9 cellular contexts compared by ENCODE assay signal in the genomic region with DNA sequence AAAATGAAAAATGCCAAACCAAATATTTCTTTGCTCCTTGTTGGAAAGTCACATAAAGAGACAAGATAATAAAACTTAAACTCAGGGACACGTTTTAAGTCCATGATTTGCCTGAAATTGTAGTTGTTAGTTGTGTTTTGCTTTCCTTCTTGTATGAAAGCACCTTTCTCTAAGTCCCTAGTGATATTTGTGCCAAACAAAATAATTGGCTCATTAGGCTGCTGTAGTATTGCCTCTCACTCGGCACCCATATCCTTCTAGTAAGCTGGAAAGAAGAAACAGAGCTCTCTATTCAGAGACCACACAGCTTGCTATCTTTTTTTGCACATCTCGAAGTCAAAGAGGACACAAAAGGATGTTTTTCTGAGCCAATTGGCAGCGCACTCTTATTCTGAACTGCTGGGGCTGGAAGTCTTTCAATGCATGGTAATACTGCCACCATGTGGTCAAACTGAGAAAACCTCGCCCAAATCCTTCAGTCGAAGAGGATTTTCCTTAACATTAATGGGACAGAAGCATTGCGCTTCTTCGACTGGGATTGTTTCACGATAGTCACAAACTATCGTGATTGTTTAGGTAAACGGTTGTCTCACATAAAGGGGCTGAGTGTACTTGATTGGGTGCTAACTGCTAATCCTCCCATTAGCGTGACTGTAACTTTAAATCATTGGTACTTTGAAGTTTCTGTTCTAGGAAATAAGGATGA.
DNase-seq lines count a peak whose midpoint lies in the region; ATAC-seq lines count a peak whose summit lies in the region.
"Had no signal": no experiment of that assay in that cellular context is flagged by ENCODE, and none has a peak within 500 bp of the region (broad histone marks: within the 10 kb centered on the region; RNA-seq: fewer than 3 reads in every experiment).

No MANE protein-coding gene starts in this region.

- H3K27me3 Mint-ChIP-seq in activated CD4-positive, alpha-beta memory T cell treated with anti-CD3 and anti-CD28 coated beads, Interleukin-2, amount 10 ng/mL, durations not matched to agents 7 days and 5 days, result peaks cover 2% of the 10 kb centered on the region
- peaks cover 11 to 19% of the 10 kb centered on the region in 2 donors for H3K27me3 Mint-ChIP-seq in stimulated activated naive B cell treated with anti-CD40 and anti-IgM and Interleukin-4, amounts not matched to agents 10 μg/mL and 1 μg/mL and 100 μg/mL, for 72 hours

- CTCF ChIA-PET in activated CD4-positive, alpha-beta memory T cell treated with anti-CD3 and anti-CD28 coated beads, Interleukin-2, amount 10 ng/mL, durations not matched to agents 7 days and 5 days (lab: Charles Lee), result interaction anchor here (1.0 to 2.3 kb wide), 2 partner anchors 28 to 1044 kb away, joined by 4 to 7 read pairs; no protein-coding TSS in a partner anchor

- peak overlapping the region; percentile 35 for H3K4me3 ChIP-seq in endocrine pancreas (ENCODE audit: control insufficient read depth, insufficient read depth, low read length)

- H3K9ac ChIP-seq in endocrine pancreas (ENCODE audit: control insufficient read depth, insufficient read depth, low read length), result peak overlapping the region; percentile 1

- no peaks in the 10 kb centered on the region for H3K27me3 ChIP-seq in endocrine pancreas (ENCODE audit: control insufficient read depth, insufficient read depth, low read length)

- peak; percentile 53 for DNase-seq in COLO668 (lab: John Stamatoyannopoulos, UW; ENCODE audit: unreplicated experiment)
- peak; percentile 76 for DNase-seq in NCI-H748 treated with DMSO at 0.1 percent for 48 hours (lab: John Stamatoyannopoulos, UW)
- peak; percentile 42 for DNase-seq in activated CD4-positive, alpha-beta memory T cell treated with anti-CD3 and anti-CD28 coated beads, Interleukin-2, amount 10 ng/mL, durations not matched to agents 7 days and 5 days
- peak; percentile 84 for DNase-seq in middle frontal gyrus (ENCODE audit: extremely low spot score, low spot score)
- DNase-seq in stimulated activated naive B cell treated with anti-CD40 and anti-IgM and Interleukin-4, amounts not matched to agents 10 μg/mL and 1 μg/mL and 100 μg/mL, for 72 hours, result peak; percentile 6

- no peaks in the 10 kb centered on the region for H3K4me1 ChIP-seq in endocrine pancreas (ENCODE audit: control insufficient read depth, insufficient read depth, low read length)

- H3K27ac Mint-ChIP-seq in activated CD4-positive, alpha-beta memory T cell treated with anti-CD3 and anti-CD28 coated beads, Interleukin-2, amount 10 ng/mL, durations not matched to agents 7 days and 5 days, result no peak overlapping the region
- no peak overlapping the region for H3K27ac Mint-ChIP-seq in stimulated activated naive B cell treated with anti-CD40 and anti-IgM and Interleukin-4, amounts not matched to agents 10 μg/mL and 1 μg/mL and 100 μg/mL, for 72 hours
- H3K27ac Mint-ChIP-seq: activated naive CD8-positive, alpha-beta T cell had no signal

- no peaks in the 10 kb centered on the region for H3K9me3 Mint-ChIP-seq in activated CD4-positive, alpha-beta memory T cell treated with anti-CD3 and anti-CD28 coated beads, Interleukin-2, amount 10 ng/mL, durations not matched to agents 7 days and 5 days
- no peaks in the 10 kb centered on the region for H3K9me3 Mint-ChIP-seq in stimulated activated naive B cell treated with anti-CD40 and anti-IgM and Interleukin-4, amounts not matched to agents 10 μg/mL and 1 μg/mL and 100 μg/mL, for 72 hours

- no peak overlapping the region for H3K4me3 Mint-ChIP-seq in activated CD4-positive, alpha-beta memory T cell treated with anti-CD3 and anti-CD28 coated beads, Interleukin-2, amount 10 ng/mL, durations not matched to agents 7 days and 5 days
- no peak overlapping the region for H3K4me3 Mint-ChIP-seq in stimulated activated naive B cell treated with anti-CD40 and anti-IgM and Interleukin-4, amounts not matched to agents 10 μg/mL and 1 μg/mL and 100 μg/mL, for 72 hours
- H3K4me3 Mint-ChIP-seq: activated naive CD8-positive, alpha-beta T cell had no signal

- H3K36me3 Mint-ChIP-seq in activated CD4-positive, alpha-beta memory T cell treated with anti-CD3 and anti-CD28 coated beads, Interleukin-2, amount 10 ng/mL, durations not matched to agents 7 days and 5 days (ENCODE audit: low read depth), result no peaks in the 10 kb centered on the region
- H3K36me3 Mint-ChIP-seq in stimulated activated naive B cell treated with anti-CD40 and anti-IgM and Interleukin-4, amounts not matched to agents 10 μg/mL and 1 μg/mL and 100 μg/mL, for 72 hours, result no peaks in the 10 kb centered on the region
- H3K36me3 Mint-ChIP-seq: activated naive CD8-positive, alpha-beta T cell had no signal

- peaks cover 3% of the 10 kb centered on the region for H3K4me1 Mint-ChIP-seq in activated CD4-positive, alpha-beta memory T cell treated with anti-CD3 and anti-CD28 coated beads, Interleukin-2, amount 10 ng/mL, durations not matched to agents 7 days and 5 days
- peaks cover 5 to 6% of the 10 kb centered on the region in 2 donors for H3K4me1 Mint-ChIP-seq in stimulated activated naive B cell treated with anti-CD40 and anti-IgM and Interleukin-4, amounts not matched to agents 10 μg/mL and 1 μg/mL and 100 μg/mL, for 72 hours

- POLR2A ChIA-PET in activated CD4-positive, alpha-beta memory T cell treated with anti-CD3 and anti-CD28 coated beads, Interleukin-2, amount 10 ng/mL, durations not matched to agents 7 days and 5 days (lab: Charles Lee), result interaction anchor here (1.1 kb wide), 1 partner anchor 777 kb away, joined by 4 read pairs; no protein-coding TSS in a partner anchor

- no peaks in the 10 kb centered on the region for H3K36me3 ChIP-seq in endocrine pancreas (ENCODE audit: control insufficient read depth, insufficient read depth, low read length)

- peak; percentile 92 for ATAC-seq in GM19438 (IDR thresholded peaks at IDR 0.05; ENCODE audit: low read depth, unreplicated experiment)
- peak; percentile 86 for ATAC-seq in HG03565 (IDR thresholded peaks at IDR 0.05; ENCODE audit: unreplicated experiment)
- ATAC-seq in stimulated activated naive B cell treated with anti-CD40 and anti-IgM and Interleukin-4, amounts not matched to agents 10 μg/mL and 1 μg/mL and 100 μg/mL, for 72 hours (replicated peaks), result peak; percentile 62 to 67

- no peaks in the 10 kb centered on the region for H3K9me3 ChIP-seq in endocrine pancreas (ENCODE audit: control insufficient read depth, low read length)

Comparison
In these comparisons a context has a peak if more than half of its experiments do, and no peak if none do; other contexts are left out.
1. Peak in every context shown above with its lines: DNase-seq, ATAC-seq and H3K4me3 ChIP-seq.
2. DNase-seq: peak in every context shown above with its lines; median percentile 84 in middle frontal gyrus; 76 in NCI-H748 treated with DMSO at 0.1 percent for 48 hours; 53 in COLO668; 42 in activated CD4-positive, alpha-beta memory T cell treated with anti-CD3 and anti-CD28 coated beads, Interleukin-2, amount 10 ng/mL, durations not matched to agents 7 days and 5 days; 6 in stimulated activated naive B cell treated with anti-CD40 and anti-IgM and Interleukin-4, amounts not matched to agents 10 μg/mL and 1 μg/mL and 100 μg/mL, for 72 hours.